In the genomic region with DNA sequence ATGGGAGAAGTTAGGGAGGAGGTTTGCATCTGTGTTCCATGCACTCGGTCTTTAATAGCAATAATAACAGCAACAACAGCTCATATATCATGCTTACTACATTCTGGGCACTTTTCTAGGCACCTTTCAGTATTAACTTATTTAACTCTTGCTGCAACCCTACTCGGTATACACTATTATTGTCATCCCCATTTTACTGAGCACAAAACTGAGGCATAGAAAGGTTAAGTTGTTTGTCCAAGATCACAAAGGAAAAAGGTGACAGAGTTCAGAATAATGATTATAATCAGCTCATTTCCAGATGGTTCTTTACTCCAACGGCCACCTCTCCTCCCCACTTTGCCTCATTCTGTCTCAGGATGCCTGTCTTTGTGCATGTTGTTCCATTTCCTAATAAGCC, we compare ENCODE assay signal across 35 cellular contexts.
"Had no signal": no experiment of that assay in that cellular context is flagged by ENCODE, and none has a peak within 500 bp of the region (broad histone marks: within the 10 kb centered on the region; RNA-seq: fewer than 3 reads in every experiment).

No MANE protein-coding gene starts in this region.

- H3K9me3 ChIP-seq: MG63 had no signal

- DNase-seq: Karpas-422, Kasumi-1, MG63, MM.1S, MV-4-11, NCI-H1048, NCI-H1092, NCI-H1092 treated with DMSO at 0.1 percent for 48 hours, NCI-H1105, NCI-H1105 treated with DMSO at 0.1 percent for 48 hours, NCI-H1417, NCI-H1417 treated with DMSO at 0.1 percent for 48 hours, NCI-H1436, NCI-H1436 treated with DMSO at 0.1 percent for 48 hours, NCI-H146, NCI-H1694, NCI-H1694 treated with DMSO at 0.1 percent for 48 hours, NCI-H187, NCI-H187 treated with DMSO at 0.1 percent for 48 hours, NCI-H1930, NCI-H2029, NCI-H2029 treated with DMSO at 0.1 percent for 48 hours, NCI-H2081, NCI-H2081 treated with DMSO at 0.1 percent for 48 hours, NCI-H2107, NCI-H2171, NCI-H2171 treated with DMSO at 0.1 percent for 48 hours, NCI-H2227 treated with DMSO at 0.1 percent for 48 hours, NCI-H226, NCI-H345, NCI-H446, NCI-H446 treated with DMSO at 0.1 percent for 48 hours, NCI-H510A, NCI-H510A treated with DMSO at 0.1 percent for 48 hours, NCI-H524 had no signal

- H3K36me3 ChIP-seq: MG63 had no signal

- H3K4me3 ChIP-seq: MG63 had no signal

- H3K27me3 ChIP-seq: MG63 had no signal
